Comparison of ENCODE assay signal across 8 cellular contexts in the genomic region with DNA sequence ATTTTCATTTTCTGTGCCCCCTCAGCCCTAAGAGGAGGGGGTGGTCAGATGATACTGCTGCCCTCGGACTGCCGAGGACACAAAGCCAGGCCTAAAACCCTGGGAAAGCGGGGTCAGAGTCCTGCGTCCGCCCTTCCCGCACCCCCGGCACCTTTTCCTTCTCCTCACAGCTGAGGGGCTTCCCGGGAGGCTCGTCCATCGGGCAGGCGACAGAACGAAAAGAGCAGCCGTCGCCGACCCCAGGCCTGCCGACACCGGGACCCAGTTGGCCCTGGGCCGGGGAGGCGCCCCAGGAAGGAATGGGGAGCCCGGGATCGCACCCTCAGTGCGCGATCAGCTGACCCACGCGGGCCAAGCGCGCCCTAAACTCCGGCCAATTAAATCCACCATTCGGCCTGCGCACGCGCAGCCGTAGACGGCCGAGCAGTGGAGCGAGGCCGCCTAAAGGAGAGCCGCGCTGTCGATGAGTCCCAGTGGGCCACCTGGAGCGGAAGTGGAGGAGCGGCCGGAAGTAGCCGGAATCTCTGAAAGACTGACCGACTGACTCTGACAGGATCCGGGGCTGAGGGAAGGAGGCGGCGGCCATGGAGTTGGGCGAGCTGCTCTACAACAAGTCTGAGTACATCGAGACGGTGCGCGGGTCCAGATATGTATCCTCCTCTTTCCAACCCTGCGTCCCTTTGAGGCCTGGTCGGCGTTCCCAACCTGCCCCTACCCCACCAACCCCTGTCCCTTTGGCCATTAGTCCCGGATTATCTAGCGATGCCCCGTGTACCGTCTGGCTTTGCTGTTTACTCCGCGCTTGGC. TPM values are rescaled to one million over a fixed set of nuclear protein-coding genes. Genes with fewer than 3 reads are reported as not detected.
DNase-seq lines count a peak whose midpoint lies in the region; ATAC-seq and TF ChIP-seq lines count a peak whose summit lies in the region.

A gene (plus strand): TSS at position 508 of the 807 bp plus-strand sequence. CDS start 77 bp downstream, at position 585.
A gene (minus strand): TSS at position 352 of the 807 bp plus-strand sequence. CDS start 153 bp downstream, at position 199.

- DNase-seq in DMS53 (lab: John Stamatoyannopoulos, UW) (peak; percentile 95), KG1 (lab: John Stamatoyannopoulos, UW) (peak; percentile 68), Panc1 (ENCODE audit: low read depth, low spot score) (peak; percentile 77), esophagus muscularis mucosa (ENCODE audit: extremely low spot score) (peak; percentile 95)
- DNase-seq in activated T-cell treated with anti-CD3 and anti-CD28 coated beads, Interleukin-2, amount 50 U/mL, for 48 hours, result peak; percentile 92
- DNase-seq in stimulated activated CD8-positive, alpha-beta memory T cell treated with anti-CD3 and anti-CD28 coated beads, Interleukin-7, amount 100 ng/mL, for 4 hours (ENCODE audit: low read depth in 2 of 2), result peak; percentile 77 to 83

- TF ChIP-seq POLR2A in esophagus muscularis mucosa (IDR thresholded peaks at IDR 0.05; ENCODE audit: low read depth), result no peak

- no TSS peak for BruUV-seq in Panc1 (replicated peaks; lab: Mats Ljungman, UMichigan)

- ATAC-seq in GM21723 (IDR thresholded peaks at IDR 0.05; ENCODE audit: unreplicated experiment) (peak; percentile 93), Panc1 (peak; percentile 98)

- TF ChIP-seq EP300 in esophagus muscularis mucosa (IDR thresholded peaks at IDR 0.05), result no peak

- H3K27ac ChIP-seq in Panc1 (ENCODE audit: low read length) (peak within 1 kb of the TSS; percentile 97), esophagus muscularis mucosa (replicated peaks in 1 of 4) (peak within 1 kb of the TSS; percentile 83 to 89 (median 83)), muscle layer of duodenum (ENCODE audit: low read length) (peak within 1 kb of the TSS; percentile 93)

- H3K4me1 ChIP-seq in Panc1 (ENCODE audit: control insufficient read depth, insufficient read depth, low read length), result 0 out of 2 replicates have a peak, but pooled peaks cover 3% of the 10 kb centered on the region
- peaks cover 17 to 45% (median 33%) of the 10 kb centered on the region in 4 donors for H3K4me1 ChIP-seq in esophagus muscularis mucosa
- H3K4me1 ChIP-seq in muscle layer of duodenum (ENCODE audit: control insufficient read depth in 1 of 2, insufficient read depth in 2 of 2, low read length in 2 of 2), result peaks cover 0 to 21% of the 10 kb centered on the region in 2 donors

- H3K27me3 ChIP-seq in Panc1 (ENCODE audit: control insufficient read depth, insufficient read depth, low read length), result no peaks in the 10 kb centered on the region
- no peaks in the 10 kb centered on the region for H3K27me3 ChIP-seq in esophagus muscularis mucosa
- H3K27me3 ChIP-seq in muscle layer of duodenum (ENCODE audit: low read depth, low read length), result no peaks in the 10 kb centered on the region

- TF ChIP-seq CTCF in Panc1 (IDR thresholded peaks at IDR 0.05) (no peak), esophagus muscularis mucosa (IDR thresholded peaks at IDR 0.05) (peak in 1 of 3 experiments; percentile 27)

- POLR2A ChIA-PET in Panc1 (lab: Charles Lee), result no interaction called here

- H3K4me3 ChIP-seq in Panc1 (ENCODE audit: low read depth in 2 of 2, low read length in 2 of 2) (peak within 1 kb of the TSS; percentile 96 to 98), esophagus muscularis mucosa (peak within 1 kb of the TSS; percentile 75 to 96 (median 88)), muscle layer of duodenum (ENCODE audit: low read depth in 1 of 2, low read length in 2 of 2) (peak within 1 kb of the TSS; percentile 98 to 100)

- intact Hi-C loops in Panc1 (cut with micrococcal nuclease; ENCODE audit: unreplicated experiment) (no loop called here), esophagus muscularis mucosa (cut with DNase I) (no loop called here)

- CTCF ChIA-PET in Panc1 (lab: Charles Lee), result no interaction called here

- H3K36me3 ChIP-seq in Panc1 (ENCODE audit: control insufficient read depth, insufficient read depth, low read length), result peaks cover 12% of the 10 kb centered on the region
- peaks cover 22 to 51% (median 37%) of the 10 kb centered on the region in 4 donors for H3K36me3 ChIP-seq in esophagus muscularis mucosa
- peaks cover 15 to 18% of the 10 kb centered on the region in 2 donors for H3K36me3 ChIP-seq in muscle layer of duodenum (ENCODE audit: control insufficient read depth in 1 of 2, insufficient read depth in 2 of 2, low read length in 2 of 2)

- in situ Hi-C loops in Panc1 (cut with HindIII; ENCODE audit: low pct_unique_long_range_greater_than_20kb, low sequenced_read_pairs), result no loop called here

- WGBS in esophagus muscularis mucosa, result under 1% methylated on average over 31 of the region's 62 CpGs

- no peaks in the 10 kb centered on the region for H3K9me3 ChIP-seq in Panc1 (ENCODE audit: control insufficient read depth, insufficient read depth, low read depth, low read length)
- H3K9me3 ChIP-seq in esophagus muscularis mucosa, result no peaks in the 10 kb centered on the region
- no peaks in the 10 kb centered on the region for H3K9me3 ChIP-seq in muscle layer of duodenum (ENCODE audit: control insufficient read depth in 1 of 2, low read length in 2 of 2)

RNA-seq across cellular contexts. Expression of the first gene that starts in this region (rescaled TPM):
- total RNA-seq in Panc1 (2021; ENCODE audit: unreplicated experiment) (72.9 TPM), esophagus muscularis mucosa (10 to 100 TPM; 31.1 to 50.7 (median 37.0) TPM)
- 55.7 TPM for polyA plus RNA-seq in Panc1 (2012; ENCODE audit: insufficient read length)

RNA-seq across cellular contexts. Expression of the second gene that starts in this region (rescaled TPM):
- 21.7 TPM for total RNA-seq in Panc1 (2021; ENCODE audit: unreplicated experiment)
- 7.0 TPM for polyA plus RNA-seq in Panc1 (2012; ENCODE audit: insufficient read length)
- 10 to 100 TPM in 1 of 4 donors, 1 to 10 TPM in 3; 6.9 to 13.3 (median 8.6) TPM for total RNA-seq in esophagus muscularis mucosa

Comparison
In these comparisons a context has a peak if more than half of its experiments do, and no peak if none do; other contexts are left out.
1. Peak in every context shown above with its lines: DNase-seq, ATAC-seq, H3K4me3 ChIP-seq and H3K27ac ChIP-seq.